8 cellular contexts compared by ENCODE assay signal in the genomic region with DNA sequence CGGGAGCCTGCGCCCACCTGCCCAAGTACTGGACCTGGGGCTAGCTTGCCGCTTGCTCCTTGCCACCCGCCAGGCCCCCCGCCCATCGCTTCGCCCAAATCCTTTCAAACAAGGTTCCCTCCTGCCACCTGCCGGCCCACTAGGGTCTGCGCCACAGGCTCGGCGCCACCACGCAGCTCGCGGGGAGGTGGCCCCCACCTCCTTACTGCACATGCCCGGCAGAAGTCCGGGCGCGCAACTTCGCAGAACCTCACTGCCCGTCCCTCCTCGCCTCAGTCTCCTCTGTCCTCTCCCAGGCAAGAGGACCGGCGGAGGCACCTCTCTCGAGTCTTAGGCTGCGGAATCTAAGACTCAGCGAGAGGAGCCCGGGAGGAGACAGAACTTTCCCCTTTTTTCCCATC. TPM values are rescaled to one million over a fixed set of nuclear protein-coding genes. Genes with fewer than 3 reads are reported as not detected.
DNase-seq lines count a peak whose midpoint lies in the region; TF ChIP-seq lines count a peak whose summit lies in the region.

No MANE protein-coding gene starts in this region.

- no peaks in the 10 kb centered on the region for H3F3A ChIP-seq in PC-9 (ENCODE audit: insufficient read depth, low read depth)

- no peaks in the 10 kb centered on the region for H3K4me1 ChIP-seq in PC-9 (replicated peaks; ENCODE audit: insufficient read depth)

- H3K4me2 ChIP-seq in PC-9: 0 out of 2 replicates have a peak overlapping the region, but pooled peaks have one; percentile 17

- H3K27ac ChIP-seq in PC-9: no peak overlapping the region

- intact Hi-C loops in PC-9 (cut with micrococcal nuclease; ENCODE audit: unreplicated experiment): loop anchor here (2.0 to 10.0 kb wide), 3 partner anchors 187 to 605 kb away; a partner anchor contains a TSS

- H4K20me1 ChIP-seq in PC-9 (ENCODE audit: insufficient read depth): no peaks in the 10 kb centered on the region

- peak; percentile 54; the same call in 1 of the 2 replicates for TF ChIP-seq CTCF in PC-9 (conservative IDR thresholded peaks at IDR 0.05)

- no TSS peak for BruUV-seq in PC-9 (replicated peaks; lab: Mats Ljungman, UMichigan)

- H3K79me2 ChIP-seq in PC-9 (ENCODE audit: low read depth): no peaks in the 10 kb centered on the region

- DNase-seq in NCI-H2196 (lab: John Stamatoyannopoulos, UW; ENCODE audit: unreplicated experiment) (peak; percentile 33), NCI-H2196 treated with DMSO at 0.1 percent for 48 hours (lab: John Stamatoyannopoulos, UW; ENCODE audit: unreplicated experiment) (no peak), PC-9 (peak in 1 of 2 experiments; percentile 23), amniotic epithelial cell (ENCODE audit: low read depth) (peak; percentile 19), iPS-NIHi7 (ENCODE audit: extremely low spot score) (peak; percentile 61), SKM-1 (lab: John Stamatoyannopoulos, UW; ENCODE audit: unreplicated experiment) (no peak), RKO (ENCODE audit: low spot score) (no peak)
- DNase-seq in stimulated activated CD8-positive, alpha-beta memory T cell treated with anti-CD3 and anti-CD28 coated beads, Interleukin-12 subunit alpha, Interleukin-12 subunit beta, amount 100 ng/mL, for 1 hour (ENCODE audit: low read depth): peak; percentile 15

- H3K27me3 ChIP-seq in PC-9 (ENCODE audit: insufficient read depth, low read depth): peaks cover 38% of the 10 kb centered on the region

- no peak overlapping the region for H2AFZ ChIP-seq in PC-9

- H3K9me3 ChIP-seq in PC-9 (ENCODE audit: insufficient read depth, low read depth): no peaks in the 10 kb centered on the region

- POLR2A ChIA-PET in PC-9 (lab: Charles Lee; ENCODE audit: unreplicated experiment): no interaction called here

- H3K4me3 ChIP-seq in PC-9: no peak overlapping the region

- 0 out of 2 replicates have a peak, but pooled peaks cover 6% of the 10 kb centered on the region for H3K36me3 ChIP-seq in PC-9 (ENCODE audit: low read depth)

- CTCF ChIA-PET in PC-9 (lab: Charles Lee): interaction anchor here (0.6 to 1.1 kb wide), 2 partner anchors 358 to 491 kb away, joined by 3 to 4 read pairs; no protein-coding TSS in a partner anchor

- no peaks in the 10 kb centered on the region for H3K9me2 ChIP-seq in PC-9 (ENCODE audit: insufficient read depth)

RNA-seq across cellular contexts. Expression of a gene that starts 11.2 kb away (rescaled TPM):
- total RNA-seq in PC-9 (2021): 5.7 and 6.8 TPM in 2 replicates

RNA-seq across cellular contexts. Expression of a gene that starts 13.0 kb away (rescaled TPM):
- total RNA-seq in PC-9 (2021): 929 and 1,304 TPM in 2 replicates

Comparison
In these comparisons a context has a peak if more than half of its experiments do, and no peak if none do; other contexts are left out.
1. DNase-seq: peak in NCI-H2196 (single experiment), amniotic epithelial cell (single experiment), iPS-NIHi7 (single experiment) and stimulated activated CD8-positive, alpha-beta memory T cell treated with anti-CD3 and anti-CD28 coated beads, Interleukin-12 subunit alpha, Interleukin-12 subunit beta, amount 100 ng/mL, for 1 hour (single experiment); none in NCI-H2196 treated with DMSO at 0.1 percent for 48 hours (single experiment), SKM-1 (single experiment) and RKO (single experiment).